Comparison of ENCODE assay signal across 11 cellular contexts in genomic region chr11:36469063-36469462, GRCh38. TPM values are rescaled to one million over a fixed set of nuclear protein-coding genes. Genes with fewer than 3 reads are reported as not detected.
DNase-seq lines count a peak whose midpoint lies in the region; ATAC-seq, FAIRE-seq and TF ChIP-seq lines count a peak whose summit lies in the region.
"Had no signal": no experiment of that assay in that cellular context is flagged by ENCODE, and none has a peak within 500 bp of the region (broad histone marks: within the 10 kb centered on the region; RNA-seq: fewer than 3 reads in every experiment).

No MANE protein-coding gene starts in this region.

- CTCF ChIA-PET in activated CD4-positive, alpha-beta T cell treated with anti-CD3 and anti-CD28 coated beads for 36 hours (lab: Charles Lee) = interaction anchor here (0.9 to 2.1 kb wide), 5 partner anchors 9 to 177 kb away, joined by 3 to 7 read pairs (median 4); no protein-coding TSS in a partner anchor

- POLR2A ChIA-PET in activated CD4-positive, alpha-beta T cell treated with anti-CD3 and anti-CD28 coated beads for 36 hours (lab: Charles Lee) = no interaction called here

- peaks cover 1% of the 10 kb centered on the region for H3K36me3 Mint-ChIP-seq in activated CD4-positive, alpha-beta T cell treated with anti-CD3 and anti-CD28 coated beads for 36 hours (ENCODE audit: low read depth)
- peaks cover 19% of the 10 kb centered on the region for H3K36me3 Mint-ChIP-seq in natural killer cell treated with Interleukin-12 subunit alpha and Interleukin-12 subunit beta and Interleukin-15 and Interleukin-18, amount 100 ng/mL, for 72 hours

- 44 to 56% methylated on average over 2 of the region's 2 CpGs for WGBS in pancreas, 2 donors

- TF ChIP-seq CTCF in KMS-11 (conservative IDR thresholded peaks at IDR 0.05; ENCODE audit: low read depth, low read length) (peak; percentile 63), astrocyte of the spinal cord (IDR thresholded peaks at IDR 0.05; ENCODE audit: low read depth, low read length) (peak; percentile 74), pancreas (IDR thresholded peaks at IDR 0.05) (no peak)

- no peaks in the 10 kb centered on the region for H4K20me1 ChIP-seq in KMS-11 (ENCODE audit: insufficient read depth)

- no peaks in the 10 kb centered on the region for H3K9me3 ChIP-seq in pancreas
- H3K9me3 ChIP-seq: testis had no signal

- in situ Hi-C loops in astrocyte of the spinal cord (cut with HindIII; ENCODE audit: low sequenced_read_pairs) = no loop called here

- H3K4me3 ChIP-seq in KMS-11 (IDR thresholded peaks at IDR 0.05; ENCODE audit: insufficient read depth, low read depth, low read length) (no peak overlapping the region), astrocyte of the spinal cord (ENCODE audit: low read depth, low read length) (no peak overlapping the region), pancreas (no peak overlapping the region)
- H3K4me3 ChIP-seq: skin epidermis, testis had no signal

- no peak overlapping the region for H3K9ac ChIP-seq in KMS-11

- no peak overlapping the region for H3K27ac ChIP-seq in KMS-11
- H3K27ac ChIP-seq in pancreas = peak overlapping the region in 1 of 4 donors; percentile 34
- H3K27ac ChIP-seq: skin epidermis, testis had no signal

- no peak overlapping the region for H3K27ac Mint-ChIP-seq in activated CD4-positive, alpha-beta T cell treated with anti-CD3 and anti-CD28 coated beads for 36 hours
- H3K27ac Mint-ChIP-seq in natural killer cell treated with Interleukin-12 subunit alpha and Interleukin-12 subunit beta and Interleukin-15 and Interleukin-18, amount 100 ng/mL, for 72 hours = peak overlapping the region; percentile 60 to 72

- H3K4me1 Mint-ChIP-seq in activated CD4-positive, alpha-beta T cell treated with anti-CD3 and anti-CD28 coated beads for 36 hours = no peaks in the 10 kb centered on the region
- peaks cover 55 to 65% of the 10 kb centered on the region in 2 donors for H3K4me1 Mint-ChIP-seq in natural killer cell treated with Interleukin-12 subunit alpha and Interleukin-12 subunit beta and Interleukin-15 and Interleukin-18, amount 100 ng/mL, for 72 hours (ENCODE audit: low read depth in 2 of 2)

- no peak for FAIRE-seq in pancreas (lab: Jason Lieb, UNC)

- H3K27me3 Mint-ChIP-seq in activated CD4-positive, alpha-beta T cell treated with anti-CD3 and anti-CD28 coated beads for 36 hours = no peaks in the 10 kb centered on the region
- H3K27me3 Mint-ChIP-seq in natural killer cell treated with Interleukin-12 subunit alpha and Interleukin-12 subunit beta and Interleukin-15 and Interleukin-18, amount 100 ng/mL, for 72 hours = no peaks in the 10 kb centered on the region

- no peak overlapping the region for H3K4me2 ChIP-seq in KMS-11

- no peak overlapping the region for H2AFZ ChIP-seq in KMS-11 (ENCODE audit: low read depth)

- peak; percentile 25 for ATAC-seq in activated CD4-positive, alpha-beta T cell treated with anti-CD3 and anti-CD28 coated beads for 36 hours
- ATAC-seq in natural killer cell treated with Interleukin-12 subunit alpha and Interleukin-12 subunit beta and Interleukin-15 and Interleukin-18, amount 100 ng/mL, for 72 hours = no peak
- ATAC-seq in pancreas (no peak), HG02870 (IDR thresholded peaks at IDR 0.05; ENCODE audit: unreplicated experiment) (no peak)

- no peaks in the 10 kb centered on the region for H3K36me3 ChIP-seq in KMS-11 (ENCODE audit: insufficient read depth)
- H3K36me3 ChIP-seq in pancreas = no peaks in the 10 kb centered on the region

- H3K9me3 Mint-ChIP-seq in activated CD4-positive, alpha-beta T cell treated with anti-CD3 and anti-CD28 coated beads for 36 hours (ENCODE audit: low read depth) = no peaks in the 10 kb centered on the region
- no peaks in the 10 kb centered on the region for H3K9me3 Mint-ChIP-seq in natural killer cell treated with Interleukin-12 subunit alpha and Interleukin-12 subunit beta and Interleukin-15 and Interleukin-18, amount 100 ng/mL, for 72 hours

- H3K4me1 ChIP-seq in KMS-11 (ENCODE audit: low read depth, poor library complexity, severe bottlenecking) = peaks cover 13% of the 10 kb centered on the region
- H3K4me1 ChIP-seq in pancreas = peaks cover 0 to 4% (median 0%) of the 10 kb centered on the region in 3 donors
- H3K4me1 ChIP-seq: testis had no signal

- intact Hi-C loops in activated CD4-positive, alpha-beta T cell treated with anti-CD3 and anti-CD28 coated beads for 36 hours (cut with DNase I, micrococcal nuclease) = loop anchor here in 1 of 2 experiments (5.0 kb wide), 1 partner anchor 92 kb away; no protein-coding TSS in a partner anchor
- intact Hi-C loops in pancreas (cut with DNase I) = no loop called here

- no peaks in the 10 kb centered on the region for H3K79me2 ChIP-seq in KMS-11 (ENCODE audit: insufficient read depth, low read depth)

- DNase-seq in activated CD4-positive, alpha-beta T cell treated with anti-CD3 and anti-CD28 coated beads for 36 hours = peak; percentile 63
- DNase-seq in activated CD4-positive, alpha-beta T cell treated with anti-CD3 and anti-CD28 coated beads, Interleukin-2, amount 50 U/mL, for 4 hours = no peak
- DNase-seq in astrocyte of the spinal cord (ENCODE audit: low read depth, low spot score) (peak; percentile 44), pancreas (no peak), NCI-H2107 treated with DMSO at 0.1 percent for 48 hours (lab: John Stamatoyannopoulos, UW; ENCODE audit: unreplicated experiment) (no peak)
- DNase-seq in natural killer cell treated with Interleukin-12 subunit alpha and Interleukin-12 subunit beta and Interleukin-15 and Interleukin-18, amount 100 ng/mL, for 72 hours (ENCODE audit: low spot score) = no peak
- DNase-seq: Kasumi-1, testis had no signal

- H3K4me3 Mint-ChIP-seq in activated CD4-positive, alpha-beta T cell treated with anti-CD3 and anti-CD28 coated beads for 36 hours = no peak overlapping the region
- H3K4me3 Mint-ChIP-seq in natural killer cell treated with Interleukin-12 subunit alpha and Interleukin-12 subunit beta and Interleukin-15 and Interleukin-18, amount 100 ng/mL, for 72 hours = no peak overlapping the region

- no peaks in the 10 kb centered on the region for H3K27me3 ChIP-seq in KMS-11 (ENCODE audit: insufficient read depth, low read depth)
- H3K27me3 ChIP-seq in pancreas = no peaks in the 10 kb centered on the region
- H3K27me3 ChIP-seq: testis had no signal

RNA-seq across cellular contexts. Expression of gene TRAF6, which starts 41.0 kb away (rescaled TPM):
- total RNA-seq in activated CD4-positive, alpha-beta T cell treated with anti-CD3 and anti-CD28 coated beads for 36 hours = 10 to 100 TPM; 11.1 to 12.5 TPM
- 10 to 100 TPM; 15.3 to 25.3 TPM for total RNA-seq in natural killer cell treated with Interleukin-12 subunit alpha and Interleukin-12 subunit beta and Interleukin-15 and Interleukin-18, amount 100 ng/mL, for 72 hours
- total RNA-seq in pancreas = 1 to 10 TPM; 5.0 to 9.5 (median 6.1) TPM
- polyA plus RNA-seq in pancreas = 1 to 10 TPM; 1.2 to 3.4 TPM

Comparison
In these comparisons a context has a peak if more than half of its experiments do, and no peak if none do; other contexts are left out.
1. DNase-seq: peak in activated CD4-positive, alpha-beta T cell treated with anti-CD3 and anti-CD28 coated beads for 36 hours (single experiment) and astrocyte of the spinal cord (single experiment); none in activated CD4-positive, alpha-beta T cell treated with anti-CD3 and anti-CD28 coated beads, Interleukin-2, amount 50 U/mL, for 4 hours (0 of 2), natural killer cell treated with Interleukin-12 subunit alpha and Interleukin-12 subunit beta and Interleukin-15 and Interleukin-18, amount 100 ng/mL, for 72 hours (single experiment), pancreas (0 of 6) and NCI-H2107 treated with DMSO at 0.1 percent for 48 hours (single experiment).
2. CTCF ChIP-seq: peak in KMS-11 (single experiment) and astrocyte of the spinal cord (single experiment); none in pancreas (0 of 4).